Comparison of ENCODE assay signal across 8 cellular contexts in genomic region chr1:9239622-9240401, GRCh38. TPM values are rescaled to one million over a fixed set of nuclear protein-coding genes. Genes with fewer than 3 reads are reported as not detected.
A peak's percentile ranks its signal among the peaks of the same experiment; 100 is the strongest.
DNase-seq lines count a peak whose midpoint lies in the region; ATAC-seq, FAIRE-seq and TF ChIP-seq lines count a peak whose summit lies in the region.

No MANE protein-coding gene starts in this region.

- TF ChIP-seq CTCF in RWPE2 (IDR thresholded peaks at IDR 0.05; ENCODE audit: poor library complexity, severe bottlenecking) (no peak), HepG2 (CRISPR knock-in tag; IDR thresholded peaks at IDR 0.05) (0 out of 2 replicates have a peak, but pooled peaks have one; percentile 29)

- H2AFZ ChIP-seq in HepG2 (ENCODE audit: low read length): no peak overlapping the region

- TF ChIP-seq EP300 in HepG2 (IDR thresholded peaks at IDR 0.05; ENCODE audit: low read depth in 2 of 2, low read length in 2 of 2) (peak in 1 of 2 experiments; percentile 53; a peak in 2 of 4 replicates), HepG2 (CRISPR knock-in tag; IDR thresholded peaks at IDR 0.05; ENCODE audit: borderline replicate concordance) (0 out of 2 replicates have a peak, but pooled peaks have one; percentile 39)

- no peak for TF ChIP-seq POLR2A in HepG2 (IDR thresholded peaks at IDR 0.05; ENCODE audit: insufficient read depth in 1 of 2, low read depth in 2 of 2, low read length in 2 of 2)

- H3K27ac ChIP-seq in RWPE2 (ENCODE audit: poor library complexity, severe bottlenecking) (peak overlapping the region; percentile 3), angular gyrus (ENCODE audit: low read depth, low read length) (peak overlapping the region; percentile 44), HepG2 (ENCODE audit: extremely low read length, insufficient read depth, low read length) (peak overlapping the region; percentile 56)

- H3K36me3 ChIP-seq in RWPE2 (ENCODE audit: low read depth) (no peaks in the 10 kb centered on the region), HepG2 (replicated peaks in 1 of 2; ENCODE audit: control insufficient read depth in 1 of 2, insufficient read depth in 2 of 2, low read length in 2 of 2) (no peaks in the 10 kb centered on the region)

- in situ Hi-C loops in HepG2 (cut with HindIII; ENCODE audit: extremely low pct_ligation_motif_present, low pct_unique_long_range_greater_than_20kb): no loop called here

- no peak for DNase-seq in RWPE2 (ENCODE audit: low spot score)
- DNase-seq in HepG2 (ENCODE audit: low spot score): peak; percentile 83
- DNase-seq in stimulated activated CD8-positive, alpha-beta memory T cell treated with anti-CD3 and anti-CD28 coated beads, Interleukin-2, amount 100 ng/mL, for 48 hours (ENCODE audit: low read depth in 2 of 2): peak; percentile 31 to 39
- no peak for DNase-seq in frontal cortex (ENCODE audit: low spot score in 2 of 2)

- peak overlapping the region; percentile 44 for H3K9ac ChIP-seq in HepG2 (ENCODE audit: insufficient read depth, low read depth, low read length)

- H3K4me2 ChIP-seq in HepG2 (ENCODE audit: low read depth, low read length): peak overlapping the region; percentile 64

- CTCF ChIA-PET in HepG2 (lab: Yijun Ruan, JAX; ENCODE audit: low intra/inter-chr PET ratio, low total read pairs): no interaction called here

- BruUV-seq in HepG2 (replicated peaks; lab: Mats Ljungman, UMichigan): no TSS peak

- H3K9me3 ChIP-seq in RWPE2 (ENCODE audit: severe bottlenecking) (no peaks in the 10 kb centered on the region), HepG2 (ENCODE audit: low read length) (no peaks in the 10 kb centered on the region)

- peak; percentile 42 for ATAC-seq in GM21381 (IDR thresholded peaks at IDR 0.05; ENCODE audit: unreplicated experiment)
- ATAC-seq in RWPE2 (ENCODE audit: low read depth): no peak
- peak; percentile 89 for ATAC-seq in HepG2
- ATAC-seq in GM21515 (IDR thresholded peaks at IDR 0.05; ENCODE audit: unreplicated experiment): no peak
- no peak for ATAC-seq in GM18520 (IDR thresholded peaks at IDR 0.05; ENCODE audit: unreplicated experiment)

- TF ChIP-seq RAD21 in HepG2 (CRISPR knock-in tag; IDR thresholded peaks at IDR 0.05): no peak

- peak; percentile 94 for FAIRE-seq in HepG2 (lab: Jason Lieb, UNC)
- no peak for FAIRE-seq in frontal cortex (lab: Jason Lieb, UNC)

- no peak overlapping the region for H3K4me3 ChIP-seq in RWPE2 (ENCODE audit: severe bottlenecking)
- peak overlapping the region in 2 of 3 experiments; percentile 20 to 25; a peak in 2 of 6 replicates for H3K4me3 ChIP-seq in HepG2 (replicated peaks in 1 of 3; ENCODE audit: insufficient read depth in 1 of 3, low read depth in 2 of 3, low read length in 3 of 3)

- H3K27me3 ChIP-seq in RWPE2 (ENCODE audit: insufficient read depth, poor library complexity, severe bottlenecking) (no peaks in the 10 kb centered on the region), HepG2 (ENCODE audit: control insufficient read depth in 1 of 2, insufficient read depth in 2 of 2, low read length in 2 of 2) (no peaks in the 10 kb centered on the region; a peak in 1 of 5 replicates)

- peaks cover 9% of the 10 kb centered on the region for H3K79me2 ChIP-seq in HepG2 (ENCODE audit: insufficient read depth, low read length)

- no peaks in the 10 kb centered on the region for H4K20me1 ChIP-seq in HepG2 (ENCODE audit: insufficient read depth, low read length)

- WGBS in HepG2 (ENCODE audit: low lambda C conversion rate): 28% methylated on average over 13 of the region's 16 CpGs

- POLR2A ChIA-PET in HepG2 (lab: Yijun Ruan, JAX): interaction anchor here (0.5 to 11.8 kb wide), 10 partner anchors 10 to 361 kb away, joined by 3 to 303 read pairs (median 4); partner anchors contain the start of gene ENO1

- peaks cover 5% of the 10 kb centered on the region for H3K4me1 ChIP-seq in RWPE2 (ENCODE audit: insufficient read depth, poor library complexity, severe bottlenecking)
- H3K4me1 ChIP-seq in HepG2 (ENCODE audit: insufficient read depth, low read length): peaks cover 93% of the 10 kb centered on the region

- intact Hi-C loops in HepG2 (cut with micrococcal nuclease; ENCODE audit: unreplicated experiment): no loop called here

TF ChIP-seq in HepG2, 621 proteins besides CTCF, POLR2A, EP300 and RAD21 (continues in another document):
- TF ChIP-seq MTA1 (CRISPR knock-in tag; IDR thresholded peaks at IDR 0.05; ENCODE audit: borderline replicate concordance) (0 out of 2 replicates have a peak, but pooled peaks have one; percentile 30), ZNF780A (CRISPR knock-in tag; IDR thresholded peaks at IDR 0.05) (no peak), ZNF256 (CRISPR knock-in tag; conservative IDR thresholded peaks at IDR 0.05) (no peak), LCORL (IDR thresholded peaks at IDR 0.05) (no peak), LCORL (CRISPR knock-in tag; IDR thresholded peaks at IDR 0.05) (peak; percentile 75), ZKSCAN8 (CRISPR knock-in tag; IDR thresholded peaks at IDR 0.05; ENCODE audit: borderline replicate concordance) (peak; percentile 60; the same call in 1 of the 2 replicates), MYNN (CRISPR knock-in tag; IDR thresholded peaks at IDR 0.05; ENCODE audit: low read depth) (no peak), HMG20B (CRISPR knock-in tag; conservative IDR thresholded peaks at IDR 0.05) (no peak), ZBTB3 (CRISPR knock-in tag; IDR thresholded peaks at IDR 0.05; ENCODE audit: borderline replicate concordance, low read depth) (no peak), KLF6 (CRISPR knock-in tag; IDR thresholded peaks at IDR 0.05) (peak; percentile 25; the same call in 1 of the 2 replicates)

RNA-seq across cellular contexts. Expression of gene H6PD, which starts 5.2 kb away (rescaled TPM):
- 6.3 and 9.3 TPM in 2 replicates for total RNA-seq in HepG2 (2016; rRNA removed; fragmentation: Illumina TruSeq; extraction: Trizol)
- total RNA-seq in HepG2 (2016; cell fraction: cytosol; rRNA removed; fragmentation: Illumina TruSeq; extraction: Trizol; ENCODE audit: low read depth): 0.79 and 0.81 TPM in 2 replicates
- total RNA-seq in HepG2 (2016; cell fraction: insoluble cytoplasmic fraction; rRNA removed; fragmentation: Illumina TruSeq; extraction: Trizol): 5.4 and 9.4 TPM in 2 replicates
- 2.5 TPM in 2 replicates for total RNA-seq in HepG2 (2016; cell fraction: membrane; rRNA removed; fragmentation: Illumina TruSeq; extraction: Trizol)
- 10.0 and 12.1 TPM in 2 replicates for total RNA-seq in HepG2 (2016; cell fraction: nucleus; rRNA removed; fragmentation: Illumina TruSeq; extraction: Trizol)
- polyA plus RNA-seq in HepG2 (2011; rRNA removed): 14.1 and 21.5 TPM in 2 replicates
- 13.3 and 14.5 TPM in 2 replicates for polyA plus RNA-seq in HepG2 (2011; cell fraction: cytosol; rRNA removed)
- 26.3 and 26.5 TPM in 2 replicates for polyA plus RNA-seq in HepG2 (2011; cell fraction: nucleus; rRNA removed)
- 10.8 and 11.1 TPM in 2 replicates for polyA plus RNA-seq in HepG2 (2012)
- 0.36 TPM in 2 replicates for polyA plus RNA-seq in HepG2 (2016; cell fraction: cytosol; fragmentation: Illumina TruSeq; extraction: Trizol; ENCODE audit: low read depth)
- 4.2 and 4.6 TPM in 2 replicates for polyA plus RNA-seq in HepG2 (2016; cell fraction: insoluble cytoplasmic fraction; fragmentation: Illumina TruSeq; extraction: Trizol; ENCODE audit: low read depth)
- polyA plus RNA-seq in HepG2 (2016; cell fraction: membrane; fragmentation: Illumina TruSeq; extraction: Trizol; ENCODE audit: low read depth): 0.93 and 0.94 TPM in 2 replicates
- polyA plus RNA-seq in HepG2 (2016; cell fraction: nucleus; fragmentation: Illumina TruSeq; extraction: Trizol; ENCODE audit: insufficient read depth, low read depth): 15.4 and 16.8 TPM in 2 replicates
- 2.9 and 31.0 TPM in 2 replicates for polyA minus RNA-seq in HepG2 (2011; rRNA and poly(A)+ RNA removed; ENCODE audit: low replicate concordance)
- polyA minus RNA-seq in HepG2 (2011; cell fraction: cytosol; rRNA and poly(A)+ RNA removed): 14.3 and 18.7 TPM in 2 replicates
- 7.9 and 11.3 TPM in 2 replicates for polyA minus RNA-seq in HepG2 (2011; cell fraction: nucleus; rRNA and poly(A)+ RNA removed)
- 5.3 TPM for total RNA-seq in frontal cortex

RNA-seq across cellular contexts. Expression of gene SPSB1, which starts 52.9 kb away (rescaled TPM):
- total RNA-seq in HepG2 (2016; rRNA removed; fragmentation: Illumina TruSeq; extraction: Trizol) (5.0 and 7.1 TPM in 2 replicates), frontal cortex (2.9 TPM)
- total RNA-seq in HepG2 (2016; cell fraction: cytosol; rRNA removed; fragmentation: Illumina TruSeq; extraction: Trizol; ENCODE audit: low read depth): 2.4 and 2.5 TPM in 2 replicates
- total RNA-seq in HepG2 (2016; cell fraction: insoluble cytoplasmic fraction; rRNA removed; fragmentation: Illumina TruSeq; extraction: Trizol): 5.2 and 5.8 TPM in 2 replicates
- total RNA-seq in HepG2 (2016; cell fraction: membrane; rRNA removed; fragmentation: Illumina TruSeq; extraction: Trizol): 4.4 and 5.9 TPM in 2 replicates
- total RNA-seq in HepG2 (2016; cell fraction: nucleus; rRNA removed; fragmentation: Illumina TruSeq; extraction: Trizol): 4.3 and 4.4 TPM in 2 replicates
- polyA plus RNA-seq in HepG2 (2011; rRNA removed): 8.0 and 10.9 TPM in 2 replicates
- 8.1 and 8.5 TPM in 2 replicates for polyA plus RNA-seq in HepG2 (2011; cell fraction: cytosol; rRNA removed)
- polyA plus RNA-seq in HepG2 (2011; cell fraction: nucleus; rRNA removed): 5.1 TPM in 2 replicates
- 4.0 and 7.7 TPM in 2 replicates for polyA plus RNA-seq in HepG2 (2012)
- 1.9 and 2.2 TPM in 2 replicates for polyA plus RNA-seq in HepG2 (2016; cell fraction: cytosol; fragmentation: Illumina TruSeq; extraction: Trizol; ENCODE audit: low read depth)
- 7.3 and 7.8 TPM in 2 replicates for polyA plus RNA-seq in HepG2 (2016; cell fraction: insoluble cytoplasmic fraction; fragmentation: Illumina TruSeq; extraction: Trizol; ENCODE audit: low read depth)
- polyA plus RNA-seq in HepG2 (2016; cell fraction: membrane; fragmentation: Illumina TruSeq; extraction: Trizol; ENCODE audit: low read depth): 3.9 and 4.2 TPM in 2 replicates
- 3.9 and 4.4 TPM in 2 replicates for polyA plus RNA-seq in HepG2 (2016; cell fraction: nucleus; fragmentation: Illumina TruSeq; extraction: Trizol; ENCODE audit: insufficient read depth, low read depth)
- 9.2 and 17.1 TPM in 2 replicates for polyA minus RNA-seq in HepG2 (2011; rRNA and poly(A)+ RNA removed; ENCODE audit: low replicate concordance)
- polyA minus RNA-seq in HepG2 (2011; cell fraction: cytosol; rRNA and poly(A)+ RNA removed): 3.6 and 6.4 TPM in 2 replicates
- 3.1 and 4.2 TPM in 2 replicates for polyA minus RNA-seq in HepG2 (2011; cell fraction: nucleus; rRNA and poly(A)+ RNA removed)

Comparison
In these comparisons a context has a peak if more than half of its experiments do, and no peak if none do; other contexts are left out.
1. ATAC-seq: peak in GM21381 (single experiment) and HepG2 (single experiment); none in RWPE2 (single experiment), GM21515 (single experiment) and GM18520 (single experiment).
2. DNase-seq: peak in HepG2 (single experiment) and stimulated activated CD8-positive, alpha-beta memory T cell treated with anti-CD3 and anti-CD28 coated beads, Interleukin-2, amount 100 ng/mL, for 48 hours (2 of 2); none in RWPE2 (single experiment) and frontal cortex (0 of 2).
3. H3K27ac ChIP-seq: peak in every context shown above with its lines; median percentile 56 in HepG2; 44 in angular gyrus; 3 in RWPE2.